ENCODE assay signal across 9 cellular contexts in the genomic region with DNA sequence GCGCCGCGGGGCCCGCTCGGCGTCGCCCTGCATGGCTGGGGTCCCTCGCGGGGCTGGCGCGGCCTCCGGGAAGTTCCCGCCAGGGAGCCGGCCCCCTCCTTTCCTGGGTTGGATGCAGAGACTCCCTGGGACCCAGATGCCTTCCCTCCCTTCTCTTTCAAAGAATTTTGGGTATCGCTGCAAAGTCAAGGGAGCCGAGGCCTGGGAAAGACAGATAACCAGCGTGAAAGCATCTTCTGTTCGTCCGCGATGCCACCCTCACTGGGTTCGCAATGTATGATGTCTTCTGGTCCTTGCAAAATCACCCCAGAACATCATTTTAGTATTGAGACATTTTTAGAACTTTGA. TPM values are rescaled to one million over a fixed set of nuclear protein-coding genes. Genes with fewer than 3 reads are reported as not detected.
A peak's percentile ranks its signal among the peaks of the same experiment; 100 is the strongest.
DNase-seq lines count a peak whose midpoint lies in the region; ATAC-seq and TF ChIP-seq lines count a peak whose summit lies in the region.
"Had no signal": no experiment of that assay in that cellular context is flagged by ENCODE, and none has a peak within 500 bp of the region (broad histone marks: within the 10 kb centered on the region; RNA-seq: fewer than 3 reads in every experiment).

No MANE protein-coding gene starts in this region.

- CTCF ChIA-PET in activated CD8-positive, alpha-beta T cell treated with anti-CD3 and anti-CD28 coated beads for 36 hours (lab: Charles Lee) = interaction anchor here (1.2 kb wide), 2 partner anchors 17 to 505 kb away, joined by 3 read pairs; no protein-coding TSS in a partner anchor
- CTCF ChIA-PET in activated CD8-positive, alpha-beta T cell treated with anti-CD3 and anti-CD28 coated beads, Interleukin-2, amount 10 ng/mL, durations not matched to agents 7 days and 5 days (lab: Charles Lee) = interaction anchor here (0.6 to 1.4 kb wide), 2 partner anchors 20 to 28 kb away, joined by 3 read pairs; a partner anchor contains a TSS

- peaks cover 5% of the 10 kb centered on the region for H3K4me1 Mint-ChIP-seq in activated CD8-positive, alpha-beta T cell treated with anti-CD3 and anti-CD28 coated beads for 36 hours (ENCODE audit: low read depth)
- H3K4me1 Mint-ChIP-seq in activated CD8-positive, alpha-beta T cell treated with anti-CD3 and anti-CD28 coated beads, Interleukin-2, amount 10 ng/mL, durations not matched to agents 7 days and 5 days (ENCODE audit: low read depth) = peaks cover 4% of the 10 kb centered on the region

- H3K9ac ChIP-seq in iPS-20b (ENCODE audit: low read depth, low read length) = no peak overlapping the region

- POLR2A ChIA-PET in activated CD8-positive, alpha-beta T cell treated with anti-CD3 and anti-CD28 coated beads for 36 hours (lab: Charles Lee) = interaction anchor here (0.6 to 0.7 kb wide), 3 partner anchors 18 to 78 kb away, joined by 3 to 4 read pairs (median 3); no protein-coding TSS in a partner anchor
- POLR2A ChIA-PET in activated CD8-positive, alpha-beta T cell treated with anti-CD3 and anti-CD28 coated beads, Interleukin-2, amount 10 ng/mL, durations not matched to agents 7 days and 5 days (lab: Charles Lee) = no interaction called here

- no peak for DNase-seq in activated CD8-positive, alpha-beta T cell treated with anti-CD3 and anti-CD28 coated beads for 36 hours
- DNase-seq in activated CD8-positive, alpha-beta T cell treated with anti-CD3 and anti-CD28 coated beads, Interleukin-2, amount 10 ng/mL, durations not matched to agents 7 days and 5 days = no peak
- no peak for DNase-seq in WERI-Rb-1
- DNase-seq in thoracic aorta (ENCODE audit: low spot score) = no peak
- no peak for DNase-seq in germinal center (ENCODE audit: low spot score)
- no peak for DNase-seq in stimulated activated CD8-positive, alpha-beta memory T cell treated with anti-CD3 and anti-CD28 coated beads, Interleukin-4, amount 100 ng/mL, for 48 hours
- no peak for DNase-seq in HK-2 (ENCODE audit: unreplicated experiment)

- H3K4me1 ChIP-seq in iPS-20b (ENCODE audit: insufficient read depth, low read length) = no peaks in the 10 kb centered on the region
- peaks cover 0 to 9% of the 10 kb centered on the region in 2 donors for H3K4me1 ChIP-seq in thoracic aorta (ENCODE audit: control insufficient read depth in 1 of 2, low read depth in 2 of 2)

- peaks cover 66% of the 10 kb centered on the region for H3K27me3 Mint-ChIP-seq in activated CD8-positive, alpha-beta T cell treated with anti-CD3 and anti-CD28 coated beads for 36 hours
- peaks cover 44% of the 10 kb centered on the region for H3K27me3 Mint-ChIP-seq in activated CD8-positive, alpha-beta T cell treated with anti-CD3 and anti-CD28 coated beads, Interleukin-2, amount 10 ng/mL, durations not matched to agents 7 days and 5 days (ENCODE audit: low read depth)

- intact Hi-C loops in activated CD8-positive, alpha-beta T cell treated with anti-CD3 and anti-CD28 coated beads for 36 hours (cut with micrococcal nuclease) = no loop called here

- peak overlapping the region; percentile 41 for H3K4me3 Mint-ChIP-seq in activated CD8-positive, alpha-beta T cell treated with anti-CD3 and anti-CD28 coated beads for 36 hours
- no peak overlapping the region for H3K4me3 Mint-ChIP-seq in activated CD8-positive, alpha-beta T cell treated with anti-CD3 and anti-CD28 coated beads, Interleukin-2, amount 10 ng/mL, durations not matched to agents 7 days and 5 days

- H3K27ac ChIP-seq in WERI-Rb-1 = no peak overlapping the region
- no peak overlapping the region for H3K27ac ChIP-seq in iPS-20b (ENCODE audit: low read length)
- H3K27ac ChIP-seq in thoracic aorta = peak overlapping the region; percentile 76 to 80

- no peaks in the 10 kb centered on the region for H3K9me3 ChIP-seq in WERI-Rb-1 (ENCODE audit: severe bottlenecking)
- H3K9me3 ChIP-seq in iPS-20b (ENCODE audit: insufficient read depth, low read depth, low read length) = no peaks in the 10 kb centered on the region
- H3K9me3 ChIP-seq in thoracic aorta = no peaks in the 10 kb centered on the region

- H3K27ac Mint-ChIP-seq in activated CD8-positive, alpha-beta T cell treated with anti-CD3 and anti-CD28 coated beads for 36 hours = no peak overlapping the region
- H3K27ac Mint-ChIP-seq in activated CD8-positive, alpha-beta T cell treated with anti-CD3 and anti-CD28 coated beads, Interleukin-2, amount 10 ng/mL, durations not matched to agents 7 days and 5 days = no peak overlapping the region
- H3K27ac Mint-ChIP-seq: activated naive CD4-positive, alpha-beta T cell treated with anti-CD3 and anti-CD28 coated beads, Interleukin-2, amount 50 U/mL, for 72 hours had no signal

- no peaks in the 10 kb centered on the region for H3K36me3 ChIP-seq in WERI-Rb-1
- H3K36me3 ChIP-seq in iPS-20b (ENCODE audit: insufficient read depth, low read depth, low read length) = no peaks in the 10 kb centered on the region
- H3K36me3 ChIP-seq in thoracic aorta = no peaks in the 10 kb centered on the region

- no peak for ATAC-seq in activated CD8-positive, alpha-beta T cell treated with anti-CD3 and anti-CD28 coated beads for 36 hours
- ATAC-seq in activated CD8-positive, alpha-beta T cell treated with anti-CD3 and anti-CD28 coated beads, Interleukin-2, amount 10 ng/mL, durations not matched to agents 7 days and 5 days = no peak
- ATAC-seq in thoracic aorta (ENCODE audit: insufficient number of reproducible peaks, low FRiP score, low read depth) = peak; percentile 49

- H3K27me3 ChIP-seq in WERI-Rb-1 (ENCODE audit: insufficient read depth, low read depth, severe bottlenecking) (no peaks in the 10 kb centered on the region), iPS-20b (ENCODE audit: insufficient read depth, low read length) (peaks cover 55% of the 10 kb centered on the region), thoracic aorta (replicated peaks; ENCODE audit: insufficient read depth) (no peaks in the 10 kb centered on the region)

- no peak for TF ChIP-seq CTCF in activated CD8-positive, alpha-beta T cell treated with anti-CD3 and anti-CD28 coated beads for 36 hours (IDR thresholded peaks at IDR 0.05)
- TF ChIP-seq CTCF in WERI-Rb-1 (IDR thresholded peaks at IDR 0.05; ENCODE audit: low read depth, low read length) (no peak), thoracic aorta (IDR thresholded peaks at IDR 0.05) (no peak)

- H3K4me3 ChIP-seq in WERI-Rb-1 (ENCODE audit: low read depth, low read length) (peak overlapping the region; percentile 38), iPS-20b (ENCODE audit: low read length) (peak overlapping the region; percentile 68; the same call in 1 of the 2 replicates), thoracic aorta (peak overlapping the region; percentile 73)

- peaks cover 3% of the 10 kb centered on the region for H3K9me3 Mint-ChIP-seq in activated CD8-positive, alpha-beta T cell treated with anti-CD3 and anti-CD28 coated beads for 36 hours
- H3K9me3 Mint-ChIP-seq in activated CD8-positive, alpha-beta T cell treated with anti-CD3 and anti-CD28 coated beads, Interleukin-2, amount 10 ng/mL, durations not matched to agents 7 days and 5 days (ENCODE audit: insufficient read depth) = no peaks in the 10 kb centered on the region

- H3K36me3 Mint-ChIP-seq in activated CD8-positive, alpha-beta T cell treated with anti-CD3 and anti-CD28 coated beads for 36 hours (ENCODE audit: low read depth) = peaks cover 4% of the 10 kb centered on the region
- H3K36me3 Mint-ChIP-seq in activated CD8-positive, alpha-beta T cell treated with anti-CD3 and anti-CD28 coated beads, Interleukin-2, amount 10 ng/mL, durations not matched to agents 7 days and 5 days (ENCODE audit: low read depth) = peaks cover 4% of the 10 kb centered on the region

RNA-seq across cellular contexts. Expression of a gene that starts 0.4 kb away (rescaled TPM):
- total RNA-seq in activated CD8-positive, alpha-beta T cell treated with anti-CD3 and anti-CD28 coated beads for 36 hours = under 1 TPM; 0.31 to 0.34 TPM
- under 1 TPM; 0.05 to 0.40 TPM for total RNA-seq in activated CD8-positive, alpha-beta T cell treated with anti-CD3 and anti-CD28 coated beads, Interleukin-2, amount 10 ng/mL, durations not matched to agents 7 days and 5 days
- total RNA-seq in thoracic aorta = 10 to 100 TPM; 29.8 to 67.9 TPM

RNA-seq across cellular contexts. Expression of a gene that starts 19.7 kb away (rescaled TPM):
- total RNA-seq in activated CD8-positive, alpha-beta T cell treated with anti-CD3 and anti-CD28 coated beads for 36 hours = 10 to 100 TPM; 41.7 to 45.8 TPM
- 10 to 100 TPM; 60.5 to 61.6 TPM for total RNA-seq in activated CD8-positive, alpha-beta T cell treated with anti-CD3 and anti-CD28 coated beads, Interleukin-2, amount 10 ng/mL, durations not matched to agents 7 days and 5 days
- 100 to 1,000 TPM; 114 to 161 TPM for total RNA-seq in thoracic aorta

RNA-seq across cellular contexts. Expression of a gene that starts 58.9 kb away (rescaled TPM):
- total RNA-seq in activated CD8-positive, alpha-beta T cell treated with anti-CD3 and anti-CD28 coated beads for 36 hours = 10 to 100 TPM; 33.6 to 34.1 TPM
- total RNA-seq in activated CD8-positive, alpha-beta T cell treated with anti-CD3 and anti-CD28 coated beads, Interleukin-2, amount 10 ng/mL, durations not matched to agents 7 days and 5 days = 10 to 100 TPM; 35.9 to 39.1 TPM
- 1 to 10 TPM; 5.0 to 8.1 TPM for total RNA-seq in thoracic aorta

Comparison
In these comparisons a context has a peak if more than half of its experiments do, and no peak if none do; other contexts are left out.
1. H3K27ac ChIP-seq: peak in thoracic aorta (2 of 2); none in WERI-Rb-1 (single experiment) and iPS-20b (single experiment).
2. RNA of a gene that starts 0.4 kb away (total RNA-seq): 29.8 to 67.9 TPM in thoracic aorta; 0.05 to 0.40 TPM in activated CD8-positive, alpha-beta T cell treated with anti-CD3 and anti-CD28 coated beads, Interleukin-2, amount 10 ng/mL, durations not matched to agents 7 days and 5 days and 0.31 to 0.34 TPM in activated CD8-positive, alpha-beta T cell treated with anti-CD3 and anti-CD28 coated beads for 36 hours; every median in the first group is over 10 times any median in the second.
3. Peak in every context shown above with its lines, with median percentiles within 50 percentile points of each other: H3K4me3 ChIP-seq.